Comparison of ENCODE assay signal across 1 cellular context in the genomic region with DNA sequence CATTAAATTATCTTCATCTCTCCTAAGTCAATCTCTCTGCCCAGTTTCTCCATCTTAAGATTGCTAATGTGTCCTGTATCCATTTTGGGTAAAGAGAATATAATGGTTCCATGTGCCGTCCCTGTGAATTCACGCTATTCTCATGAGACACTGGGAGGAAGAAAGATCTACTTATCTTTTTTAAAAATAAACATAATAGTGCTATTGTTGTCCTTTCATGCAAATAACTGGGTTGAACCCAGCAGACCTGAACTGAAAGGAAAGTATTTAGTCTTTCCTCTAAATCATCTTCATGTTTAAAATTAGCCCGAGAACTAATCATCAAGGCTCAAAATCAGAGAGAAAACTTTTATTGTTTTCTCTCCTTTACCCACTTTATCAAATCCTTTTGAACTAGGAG.
TF ChIP-seq lines count a peak whose summit lies in the region.

No MANE protein-coding gene starts in this region.

TF ChIP-seq in GM12878, 131 proteins besides CTCF, POLR2A, EP300 and RAD21 (continued from another document):
- TF ChIP-seq, protein P1, sequence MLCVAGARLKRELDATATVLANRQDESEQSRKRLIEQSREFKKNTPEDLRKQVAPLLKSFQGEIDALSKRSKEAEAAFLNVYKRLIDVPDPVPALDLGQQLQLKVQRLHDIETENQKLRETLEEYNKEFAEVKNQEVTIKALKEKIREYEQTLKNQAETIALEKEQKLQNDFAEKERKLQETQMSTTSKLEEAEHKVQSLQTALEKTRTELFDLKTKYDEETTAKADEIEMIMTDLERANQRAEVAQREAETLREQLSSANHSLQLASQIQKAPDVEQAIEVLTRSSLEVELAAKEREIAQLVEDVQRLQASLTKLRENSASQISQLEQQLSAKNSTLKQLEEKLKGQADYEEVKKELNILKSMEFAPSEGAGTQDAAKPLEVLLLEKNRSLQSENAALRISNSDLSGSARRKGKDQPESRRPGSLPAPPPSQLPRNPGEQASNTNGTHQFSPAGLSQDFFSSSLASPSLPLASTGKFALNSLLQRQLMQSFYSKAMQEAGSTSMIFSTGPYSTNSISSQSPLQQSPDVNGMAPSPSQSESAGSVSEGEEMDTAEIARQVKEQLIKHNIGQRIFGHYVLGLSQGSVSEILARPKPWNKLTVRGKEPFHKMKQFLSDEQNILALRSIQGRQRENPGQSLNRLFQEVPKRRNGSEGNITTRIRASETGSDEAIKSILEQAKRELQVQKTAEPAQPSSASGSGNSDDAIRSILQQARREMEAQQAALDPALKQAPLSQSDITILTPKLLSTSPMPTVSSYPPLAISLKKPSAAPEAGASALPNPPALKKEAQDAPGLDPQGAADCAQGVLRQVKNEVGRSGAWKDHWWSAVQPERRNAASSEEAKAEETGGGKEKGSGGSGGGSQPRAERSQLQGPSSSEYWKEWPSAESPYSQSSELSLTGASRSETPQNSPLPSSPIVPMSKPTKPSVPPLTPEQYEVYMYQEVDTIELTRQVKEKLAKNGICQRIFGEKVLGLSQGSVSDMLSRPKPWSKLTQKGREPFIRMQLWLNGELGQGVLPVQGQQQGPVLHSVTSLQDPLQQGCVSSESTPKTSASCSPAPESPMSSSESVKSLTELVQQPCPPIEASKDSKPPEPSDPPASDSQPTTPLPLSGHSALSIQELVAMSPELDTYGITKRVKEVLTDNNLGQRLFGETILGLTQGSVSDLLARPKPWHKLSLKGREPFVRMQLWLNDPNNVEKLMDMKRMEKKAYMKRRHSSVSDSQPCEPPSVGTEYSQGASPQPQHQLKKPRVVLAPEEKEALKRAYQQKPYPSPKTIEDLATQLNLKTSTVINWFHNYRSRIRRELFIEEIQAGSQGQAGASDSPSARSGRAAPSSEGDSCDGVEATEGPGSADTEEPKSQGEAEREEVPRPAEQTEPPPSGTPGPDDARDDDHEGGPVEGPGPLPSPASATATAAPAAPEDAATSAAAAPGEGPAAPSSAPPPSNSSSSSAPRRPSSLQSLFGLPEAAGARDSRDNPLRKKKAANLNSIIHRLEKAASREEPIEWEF (IDR thresholded peaks at IDR 0.05; ENCODE audit: insufficient replicate concordance, low read depth, low read length), result peak; percentile 86
- peak; percentile 64; the same call in 1 of the 2 replicates for TF ChIP-seq PAX8 (IDR thresholded peaks at IDR 0.05)
- no peak for TF ChIP-seq TARDBP (IDR thresholded peaks at IDR 0.05; ENCODE audit: borderline replicate concordance)
- 0 out of 2 replicates have a peak, but pooled peaks have one; percentile 32 for TF ChIP-seq RCOR1 (conservative IDR thresholded peaks at IDR 0.05; ENCODE audit: low read depth, low read length)
- TF ChIP-seq STAT1 (conservative IDR thresholded peaks at IDR 0.05), result no peak
- TF ChIP-seq DPF2 (IDR thresholded peaks at IDR 0.05), result no peak
- TF ChIP-seq, protein P2, sequence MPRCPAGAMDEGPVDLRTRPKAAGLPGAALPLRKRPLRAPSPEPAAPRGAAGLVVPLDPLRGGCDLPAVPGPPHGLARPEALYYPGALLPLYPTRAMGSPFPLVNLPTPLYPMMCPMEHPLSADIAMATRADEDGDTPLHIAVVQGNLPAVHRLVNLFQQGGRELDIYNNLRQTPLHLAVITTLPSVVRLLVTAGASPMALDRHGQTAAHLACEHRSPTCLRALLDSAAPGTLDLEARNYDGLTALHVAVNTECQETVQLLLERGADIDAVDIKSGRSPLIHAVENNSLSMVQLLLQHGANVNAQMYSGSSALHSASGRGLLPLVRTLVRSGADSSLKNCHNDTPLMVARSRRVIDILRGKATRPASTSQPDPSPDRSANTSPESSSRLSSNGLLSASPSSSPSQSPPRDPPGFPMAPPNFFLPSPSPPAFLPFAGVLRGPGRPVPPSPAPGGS (IDR thresholded peaks at IDR 0.05; ENCODE audit: borderline replicate concordance, insufficient read depth, low read depth, low read length, poor library complexity, severe bottlenecking), result peak; percentile 39
- no peak for TF ChIP-seq NFYA (IDR thresholded peaks at IDR 0.05; ENCODE audit: borderline replicate concordance, low read depth, low read length)
- TF ChIP-seq, protein P3, sequence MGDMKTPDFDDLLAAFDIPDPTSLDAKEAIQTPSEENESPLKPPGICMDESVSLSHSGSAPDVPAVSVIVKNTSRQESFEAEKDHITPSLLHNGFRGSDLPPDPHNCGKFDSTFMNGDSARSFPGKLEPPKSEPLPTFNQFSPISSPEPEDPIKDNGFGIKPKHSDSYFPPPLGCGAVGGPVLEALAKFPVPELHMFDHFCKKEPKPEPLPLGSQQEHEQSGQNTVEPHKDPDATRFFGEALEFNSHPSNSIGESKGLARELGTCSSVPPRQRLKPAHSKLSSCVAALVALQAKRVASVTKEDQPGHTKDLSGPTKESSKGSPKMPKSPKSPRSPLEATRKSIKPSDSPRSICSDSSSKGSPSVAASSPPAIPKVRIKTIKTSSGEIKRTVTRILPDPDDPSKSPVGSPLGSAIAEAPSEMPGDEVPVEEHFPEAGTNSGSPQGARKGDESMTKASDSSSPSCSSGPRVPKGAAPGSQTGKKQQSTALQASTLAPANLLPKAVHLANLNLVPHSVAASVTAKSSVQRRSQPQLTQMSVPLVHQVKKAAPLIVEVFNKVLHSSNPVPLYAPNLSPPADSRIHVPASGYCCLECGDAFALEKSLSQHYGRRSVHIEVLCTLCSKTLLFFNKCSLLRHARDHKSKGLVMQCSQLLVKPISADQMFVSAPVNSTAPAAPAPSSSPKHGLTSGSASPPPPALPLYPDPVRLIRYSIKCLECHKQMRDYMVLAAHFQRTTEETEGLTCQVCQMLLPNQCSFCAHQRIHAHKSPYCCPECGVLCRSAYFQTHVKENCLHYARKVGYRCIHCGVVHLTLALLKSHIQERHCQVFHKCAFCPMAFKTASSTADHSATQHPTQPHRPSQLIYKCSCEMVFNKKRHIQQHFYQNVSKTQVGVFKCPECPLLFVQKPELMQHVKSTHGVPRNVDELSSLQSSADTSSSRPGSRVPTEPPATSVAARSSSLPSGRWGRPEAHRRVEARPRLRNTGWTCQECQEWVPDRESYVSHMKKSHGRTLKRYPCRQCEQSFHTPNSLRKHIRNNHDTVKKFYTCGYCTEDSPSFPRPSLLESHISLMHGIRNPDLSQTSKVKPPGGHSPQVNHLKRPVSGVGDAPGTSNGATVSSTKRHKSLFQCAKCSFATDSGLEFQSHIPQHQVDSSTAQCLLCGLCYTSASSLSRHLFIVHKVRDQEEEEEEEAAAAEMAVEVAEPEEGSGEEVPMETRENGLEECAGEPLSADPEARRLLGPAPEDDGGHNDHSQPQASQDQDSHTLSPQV (IDR thresholded peaks at IDR 0.05), result 0 out of 2 replicates have a peak, but pooled peaks have one; percentile 37
- TF ChIP-seq CEBPB (IDR thresholded peaks at IDR 0.05; ENCODE audit: borderline replicate concordance in 1 of 2, low read depth in 2 of 2, low read length in 2 of 2), result 0 out of 4 replicates have a peak, but pooled peaks of 1 of the 2 experiments have one; percentile 23
- TF ChIP-seq POU2F2 (IDR thresholded peaks at IDR 0.05; ENCODE audit: borderline replicate concordance, low read depth, low read length), result peak; percentile 84; the same call in 2 of the 3 replicates
- TF ChIP-seq FOXM1 (IDR thresholded peaks at IDR 0.05; ENCODE audit: low read depth, low read length), result peak; percentile 86
- TF ChIP-seq SMARCA5 (IDR thresholded peaks at IDR 0.05), result no peak
- 0 out of 2 replicates have a peak, but pooled peaks have one; percentile 4 for TF ChIP-seq POLR2AphosphoS2 (IDR thresholded peaks at IDR 0.05; ENCODE audit: low read depth, low read length)
- TF ChIP-seq SMAD1 (IDR thresholded peaks at IDR 0.05; ENCODE audit: low read depth, partially characterized antibody), result peak; percentile 20
- TF ChIP-seq MEF2B (IDR thresholded peaks at IDR 0.05; ENCODE audit: partially characterized antibody, poor library complexity, severe bottlenecking), result peak; percentile 95
- TF ChIP-seq IKZF2 (IDR thresholded peaks at IDR 0.05), result peak; percentile 55 to 69; a peak in 2 of 4 replicates
- TF ChIP-seq YY1 (IDR thresholded peaks at IDR 0.05; ENCODE audit: low read depth, low read length), result peak; percentile 44; the same call in 1 of the 2 replicates
- TF ChIP-seq TBL1XR1 (IDR thresholded peaks at IDR 0.05; ENCODE audit: low read depth, low read length), result peak; percentile 87
